ENCODE assay signal across 1 cellular context in genomic region chr11:44068180-44068579, GRCh38.
TF ChIP-seq lines count a peak whose summit lies in the region.

No MANE protein-coding gene starts in this region.

TF ChIP-seq in K562, 482 proteins besides CTCF, POLR2A, EP300 and RAD21:
- TF ChIP-seq, protein P1, sequence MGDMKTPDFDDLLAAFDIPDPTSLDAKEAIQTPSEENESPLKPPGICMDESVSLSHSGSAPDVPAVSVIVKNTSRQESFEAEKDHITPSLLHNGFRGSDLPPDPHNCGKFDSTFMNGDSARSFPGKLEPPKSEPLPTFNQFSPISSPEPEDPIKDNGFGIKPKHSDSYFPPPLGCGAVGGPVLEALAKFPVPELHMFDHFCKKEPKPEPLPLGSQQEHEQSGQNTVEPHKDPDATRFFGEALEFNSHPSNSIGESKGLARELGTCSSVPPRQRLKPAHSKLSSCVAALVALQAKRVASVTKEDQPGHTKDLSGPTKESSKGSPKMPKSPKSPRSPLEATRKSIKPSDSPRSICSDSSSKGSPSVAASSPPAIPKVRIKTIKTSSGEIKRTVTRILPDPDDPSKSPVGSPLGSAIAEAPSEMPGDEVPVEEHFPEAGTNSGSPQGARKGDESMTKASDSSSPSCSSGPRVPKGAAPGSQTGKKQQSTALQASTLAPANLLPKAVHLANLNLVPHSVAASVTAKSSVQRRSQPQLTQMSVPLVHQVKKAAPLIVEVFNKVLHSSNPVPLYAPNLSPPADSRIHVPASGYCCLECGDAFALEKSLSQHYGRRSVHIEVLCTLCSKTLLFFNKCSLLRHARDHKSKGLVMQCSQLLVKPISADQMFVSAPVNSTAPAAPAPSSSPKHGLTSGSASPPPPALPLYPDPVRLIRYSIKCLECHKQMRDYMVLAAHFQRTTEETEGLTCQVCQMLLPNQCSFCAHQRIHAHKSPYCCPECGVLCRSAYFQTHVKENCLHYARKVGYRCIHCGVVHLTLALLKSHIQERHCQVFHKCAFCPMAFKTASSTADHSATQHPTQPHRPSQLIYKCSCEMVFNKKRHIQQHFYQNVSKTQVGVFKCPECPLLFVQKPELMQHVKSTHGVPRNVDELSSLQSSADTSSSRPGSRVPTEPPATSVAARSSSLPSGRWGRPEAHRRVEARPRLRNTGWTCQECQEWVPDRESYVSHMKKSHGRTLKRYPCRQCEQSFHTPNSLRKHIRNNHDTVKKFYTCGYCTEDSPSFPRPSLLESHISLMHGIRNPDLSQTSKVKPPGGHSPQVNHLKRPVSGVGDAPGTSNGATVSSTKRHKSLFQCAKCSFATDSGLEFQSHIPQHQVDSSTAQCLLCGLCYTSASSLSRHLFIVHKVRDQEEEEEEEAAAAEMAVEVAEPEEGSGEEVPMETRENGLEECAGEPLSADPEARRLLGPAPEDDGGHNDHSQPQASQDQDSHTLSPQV (IDR thresholded peaks at IDR 0.05) = no peak
- TF ChIP-seq BCOR (IDR thresholded peaks at IDR 0.05) = 0 out of 2 replicates have a peak, but pooled peaks have one; percentile 32
- no peak for TF ChIP-seq TAF1 (IDR thresholded peaks at IDR 0.05; ENCODE audit: control insufficient read depth, extremely low read depth, insufficient read depth, low read length, severe bottlenecking)
- TF ChIP-seq E2F3 (CRISPR knock-in tag; IDR thresholded peaks at IDR 0.05) = no peak
- TF ChIP-seq, protein P2, sequence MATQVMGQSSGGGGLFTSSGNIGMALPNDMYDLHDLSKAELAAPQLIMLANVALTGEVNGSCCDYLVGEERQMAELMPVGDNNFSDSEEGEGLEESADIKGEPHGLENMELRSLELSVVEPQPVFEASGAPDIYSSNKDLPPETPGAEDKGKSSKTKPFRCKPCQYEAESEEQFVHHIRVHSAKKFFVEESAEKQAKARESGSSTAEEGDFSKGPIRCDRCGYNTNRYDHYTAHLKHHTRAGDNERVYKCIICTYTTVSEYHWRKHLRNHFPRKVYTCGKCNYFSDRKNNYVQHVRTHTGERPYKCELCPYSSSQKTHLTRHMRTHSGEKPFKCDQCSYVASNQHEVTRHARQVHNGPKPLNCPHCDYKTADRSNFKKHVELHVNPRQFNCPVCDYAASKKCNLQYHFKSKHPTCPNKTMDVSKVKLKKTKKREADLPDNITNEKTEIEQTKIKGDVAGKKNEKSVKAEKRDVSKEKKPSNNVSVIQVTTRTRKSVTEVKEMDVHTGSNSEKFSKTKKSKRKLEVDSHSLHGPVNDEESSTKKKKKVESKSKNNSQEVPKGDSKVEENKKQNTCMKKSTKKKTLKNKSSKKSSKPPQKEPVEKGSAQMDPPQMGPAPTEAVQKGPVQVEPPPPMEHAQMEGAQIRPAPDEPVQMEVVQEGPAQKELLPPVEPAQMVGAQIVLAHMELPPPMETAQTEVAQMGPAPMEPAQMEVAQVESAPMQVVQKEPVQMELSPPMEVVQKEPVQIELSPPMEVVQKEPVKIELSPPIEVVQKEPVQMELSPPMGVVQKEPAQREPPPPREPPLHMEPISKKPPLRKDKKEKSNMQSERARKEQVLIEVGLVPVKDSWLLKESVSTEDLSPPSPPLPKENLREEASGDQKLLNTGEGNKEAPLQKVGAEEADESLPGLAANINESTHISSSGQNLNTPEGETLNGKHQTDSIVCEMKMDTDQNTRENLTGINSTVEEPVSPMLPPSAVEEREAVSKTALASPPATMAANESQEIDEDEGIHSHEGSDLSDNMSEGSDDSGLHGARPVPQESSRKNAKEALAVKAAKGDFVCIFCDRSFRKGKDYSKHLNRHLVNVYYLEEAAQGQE (CRISPR knock-in tag; IDR thresholded peaks at IDR 0.05; ENCODE audit: low read depth) = no peak
- peak; percentile 79 for TF ChIP-seq ZNF121 (CRISPR knock-in tag; conservative IDR thresholded peaks at IDR 0.05)
